Comparison of ENCODE assay signal across 2 cellular contexts in genomic region chr9:33106372-33106771, GRCh38.
TF ChIP-seq lines count a peak whose summit lies in the region.

No MANE protein-coding gene starts in this region.

TF ChIP-seq in IMR-90, 13 proteins besides CTCF, POLR2A, EP300 and RAD21 (continued from another document):
- TF ChIP-seq ELK1 (IDR thresholded peaks at IDR 0.05; ENCODE audit: borderline replicate concordance, low read depth, low read length) = no peak
- TF ChIP-seq CHD1 (IDR thresholded peaks at IDR 0.05; ENCODE audit: low read depth, low read length) = no peak
- TF ChIP-seq MAFK (IDR thresholded peaks at IDR 0.05; ENCODE audit: low read depth, low read length) = no peak
- no peak for TF ChIP-seq MAZ (IDR thresholded peaks at IDR 0.05; ENCODE audit: borderline replicate concordance, low read depth, low read length)
- TF ChIP-seq CEBPB (IDR thresholded peaks at IDR 0.05; ENCODE audit: low read depth, low read length) = no peak
- no peak for TF ChIP-seq USF2 (IDR thresholded peaks at IDR 0.05; ENCODE audit: low read depth, low read length)
- TF ChIP-seq NFE2L2 (IDR thresholded peaks at IDR 0.05; ENCODE audit: low read depth, low read length) = no peak
- TF ChIP-seq BHLHE40 (IDR thresholded peaks at IDR 0.05; ENCODE audit: low read depth, low read length) = no peak
- no peak for TF ChIP-seq RCOR1 (IDR thresholded peaks at IDR 0.05; ENCODE audit: insufficient replicate concordance, low read length)
- TF ChIP-seq RFX5 (IDR thresholded peaks at IDR 0.05; ENCODE audit: low read depth, low read length) = no peak

TF ChIP-seq in HEK293T, 16 proteins besides CTCF, POLR2A, EP300 and RAD21 (continued from another document):
- TF ChIP-seq SUZ12 (IDR thresholded peaks at IDR 0.05) (no peak), NFRKB (IDR thresholded peaks at IDR 0.05) (no peak), PKNOX1 (IDR thresholded peaks at IDR 0.05) (no peak)
TF ChIP-seq in HEK293T: peak in this region for 0.
